Comparison of ENCODE assay signal across 22 cellular contexts in genomic region chr9:99955606-99956005, GRCh38.
"Had no signal": no experiment of that assay in that cellular context is flagged by ENCODE, and none has a peak within 500 bp of the region (broad histone marks: within the 10 kb centered on the region; RNA-seq: fewer than 3 reads in every experiment).

No MANE protein-coding gene starts in this region.

- H3K4me1 Mint-ChIP-seq: naive B cell, neural progenitor cell had no signal

- H3K27me3 Mint-ChIP-seq: activated B cell treated with CpG ODN at 0.5 μM for 24 hours, naive B cell, progenitor cell of endocrine pancreas had no signal

- H3K4me3 Mint-ChIP-seq: activated B cell treated with CpG ODN at 0.5 μM for 24 hours; activated T-helper 1 cell treated with anti-CD3 and anti-CD28 coated beads, Interleukin-12 subunit alpha, Interleukin-12 subunit beta, Interleukin-2, Interleukin-4 antibody, amounts not matched to agents 30 ng/mL and 10 ng/mL and 1 ng/mL, durations not matched to agents 14 hours and 24 hours and 36 hours; naive B cell; neural progenitor cell had no signal

- FAIRE-seq: astrocyte had no signal

- H3K27ac Mint-ChIP-seq: activated B cell treated with CpG ODN at 0.5 μM for 24 hours, neural progenitor cell, progenitor cell of endocrine pancreas had no signal

- ATAC-seq: esophagus mucosa, gastrocnemius medialis, mucosa of descending colon had no signal

- H3K9me3 Mint-ChIP-seq: activated B cell treated with CpG ODN at 0.5 μM for 24 hours; activated T-helper 1 cell treated with anti-CD3 and anti-CD28 coated beads, Interleukin-12 subunit alpha, Interleukin-12 subunit beta, Interleukin-2, Interleukin-4 antibody, amounts not matched to agents 30 ng/mL and 10 ng/mL and 1 ng/mL, durations not matched to agents 14 hours and 24 hours and 36 hours had no signal

- DNase-seq: activated B cell treated with CpG ODN at 0.5 μM for 24 hours; activated CD4-positive, alpha-beta T cell treated with anti-CD3 and anti-CD28 coated beads, Interleukin-2, amount 50 U/mL, for 1 hour; adrenal gland; cerebellar nuclear complex; cortex of kidney; effector CD8-positive, alpha-beta T cell; gastrocnemius medialis; head of caudate nucleus; left ventricle myocardium inferior; mucosa of descending colon; naive B cell; stimulated activated CD4-positive, alpha-beta T cell treated with anti-CD3 and anti-CD28 coated beads, Interleukin-1b, Interleukin-23, amount 100 ng/mL, for 48 hours; stimulated activated CD8-positive, alpha-beta memory T cell treated with anti-CD3 and anti-CD28 coated beads, Interleukin-4, amount 100 ng/mL, for 48 hours; stimulated activated naive CD4-positive, alpha-beta T cell treated with Interleukin-2 at 50 U/mL for 16 hours; T-helper 9 cell; transverse colon; uterus had no signal
